ENCODE assay signal across 8 cellular contexts in genomic region chr2:20350753-20351554, GRCh38. TPM values are rescaled to one million over a fixed set of nuclear protein-coding genes. Genes with fewer than 3 reads are reported as not detected.
DNase-seq lines count a peak whose midpoint lies in the region; TF ChIP-seq lines count a peak whose summit lies in the region.

PUM2 (minus strand) TSS chr2:20350844; CDS start chr2:20327360, 23,484 bp downstream.

- H3K4me3 Mint-ChIP-seq in HFFc6 = peak within 1 kb of the TSS; percentile 89

- H3K36me3 Mint-ChIP-seq in HFFc6 (ENCODE audit: low read depth) = peaks cover 16% of the 10 kb centered on the region; the same call in 1 of the 2 replicates

- DNase-seq in GM04504 (ENCODE audit: low read depth) = peak; percentile 90
- DNase-seq in HFFc6 = peak; percentile 88
- DNase-seq in NAMALWA (ENCODE audit: low spot score) = peak; percentile 98
- DNase-seq in SK-MEL-5 (ENCODE audit: low read depth, low spot score) = peak; percentile 97
- DNase-seq in activated naive CD4-positive, alpha-beta T cell treated with Interleukin-2 at 50 U/mL for 16 hours = peak; percentile 96
- peak; percentile 90 for DNase-seq in foreskin melanocyte
- peak; percentile 82 for DNase-seq in stromal cell of bone marrow (ENCODE audit: low read depth)

- H3K36me3 ChIP-seq in neuron (ENCODE audit: insufficient read depth, low read length) = peaks cover 6% of the 10 kb centered on the region

- H3K27ac Mint-ChIP-seq in HFFc6 = peak within 1 kb of the TSS; percentile 82

- peak within 1 kb of the TSS; percentile 97 for H3K4me3 ChIP-seq in neuron (ENCODE audit: low read length)

- H3K9me3 ChIP-seq in neuron (ENCODE audit: low read length) = no peaks in the 10 kb centered on the region

- no peaks in the 10 kb centered on the region for H3K27me3 Mint-ChIP-seq in HFFc6 (ENCODE audit: insufficient read depth)

- H3K9me3 Mint-ChIP-seq in HFFc6 = no peaks in the 10 kb centered on the region

- in situ Hi-C loops in SK-MEL-5 (cut with HindIII; ENCODE audit: low pct_unique_long_range_greater_than_20kb, low sequenced_read_pairs) = no loop called here

- TF ChIP-seq CTCF in HFFc6 (IDR thresholded peaks at IDR 0.05) = no peak

- peak within 1 kb of the TSS; percentile 42 for H2AFZ ChIP-seq in neuron (ENCODE audit: low read depth, low read length)

- no peaks in the 10 kb centered on the region for H3K27me3 ChIP-seq in neuron (ENCODE audit: insufficient read depth, low read length)

- peaks cover 41% of the 10 kb centered on the region for H3K4me1 ChIP-seq in neuron (ENCODE audit: insufficient read depth, low read length)

- H3K4me1 Mint-ChIP-seq in HFFc6 (ENCODE audit: low read depth) = peaks cover 40% of the 10 kb centered on the region

RNA-seq across cellular contexts. Expression of gene PUM2, which starts in this region (rescaled TPM):
- total RNA-seq in HFFc6 (2021; fragmentation: NEBNext Ultra II Directional; extraction: Animal tissue kit (Norgen Biotek cat#: 25700)) = 10 to 100 TPM; 60.3 to 69.0 (median 64.8) TPM
- total RNA-seq in SK-MEL-5 (2014; rRNA removed; shearing (Covaris generic)) = 36.1 and 43.4 TPM in 2 replicates
- 49.1 and 67.2 TPM in 2 replicates for polyA plus RNA-seq in SK-MEL-5 (2015; cell fraction: cytosol; rRNA removed)
- polyA plus RNA-seq in SK-MEL-5 (2015; cell fraction: nucleus; rRNA removed) = 55.7 and 60.2 TPM in 2 replicates

Comparison
In these comparisons a context has a peak if more than half of its experiments do, and no peak if none do; other contexts are left out.
1. Peak in every context shown above with its lines: DNase-seq and H3K4me3 ChIP-seq.